ENCODE assay signal across 12 cellular contexts in the genomic region with DNA sequence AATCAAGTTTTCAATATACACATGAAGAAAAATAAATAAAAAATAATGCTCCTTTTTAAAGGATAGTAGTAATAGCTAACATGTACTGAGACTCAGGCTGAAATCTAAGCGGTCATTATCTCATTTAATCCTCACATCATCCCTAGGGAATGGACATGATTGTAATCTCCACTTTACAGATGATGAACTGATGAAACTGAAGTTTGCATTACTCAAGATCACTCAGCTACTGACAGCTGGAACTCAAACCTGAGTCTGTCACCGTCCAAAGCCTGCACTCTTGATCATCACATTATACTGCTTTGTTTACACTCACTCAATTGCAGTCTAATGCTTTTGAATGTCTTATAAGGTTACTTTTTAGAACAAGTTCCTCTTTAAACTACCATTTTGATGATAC. TPM values are rescaled to one million over a fixed set of nuclear protein-coding genes. Genes with fewer than 3 reads are reported as not detected.
A peak's percentile ranks its signal among the peaks of the same experiment; 100 is the strongest.
DNase-seq lines count a peak whose midpoint lies in the region; ATAC-seq and TF ChIP-seq lines count a peak whose summit lies in the region.
"Had no signal": no experiment of that assay in that cellular context is flagged by ENCODE, and none has a peak within 500 bp of the region (broad histone marks: within the 10 kb centered on the region; RNA-seq: fewer than 3 reads in every experiment).

No MANE protein-coding gene starts in this region.

- no peaks in the 10 kb centered on the region for H3K9me3 Mint-ChIP-seq in endothelial cell (ENCODE audit: unreplicated experiment)
- no peaks in the 10 kb centered on the region for H3K9me3 Mint-ChIP-seq in type B pancreatic cell

- H3K27ac ChIP-seq in GM23248 = peak overlapping the region; percentile 66; the same call in 1 of the 2 replicates

- ATAC-seq in esophagus mucosa = no peak

- peaks cover 56% of the 10 kb centered on the region for H3K4me1 Mint-ChIP-seq in endothelial cell (ENCODE audit: unreplicated experiment)
- H3K4me1 Mint-ChIP-seq in type B pancreatic cell (ENCODE audit: unreplicated experiment) = peaks cover 39% of the 10 kb centered on the region

- H3K4me1 ChIP-seq in GM23248 (ENCODE audit: insufficient read depth) = peaks cover 74% of the 10 kb centered on the region

- H3K4me2 ChIP-seq in GM23248 (ENCODE audit: unreplicated experiment) = peak overlapping the region; percentile 90

- H4K20me1 ChIP-seq in GM23248 (ENCODE audit: insufficient read depth) = peaks cover 44% of the 10 kb centered on the region; the same call in 1 of the 2 replicates

- peaks cover 78% of the 10 kb centered on the region for H3K79me2 ChIP-seq in GM23248 (ENCODE audit: insufficient read depth)

- H3K36me3 ChIP-seq in GM23248 (ENCODE audit: low read depth) = no peaks in the 10 kb centered on the region

- H3K27ac Mint-ChIP-seq in endothelial cell (ENCODE audit: unreplicated experiment) = peak overlapping the region; percentile 45
- H3K27ac Mint-ChIP-seq in type B pancreatic cell = no peak overlapping the region
- H3K27ac Mint-ChIP-seq: activated naive CD8-positive, alpha-beta T cell had no signal

- H3K4me3 ChIP-seq in GM23248 = peak overlapping the region; percentile 82
- H3K4me3 ChIP-seq: lung had no signal

- TF ChIP-seq CTCF in endothelial cell (IDR thresholded peaks at IDR 0.05; ENCODE audit: unreplicated experiment) = no peak
- no peak for TF ChIP-seq CTCF in type B pancreatic cell (conservative IDR thresholded peaks at IDR 0.05)

- H3F3A ChIP-seq in GM23248 (ENCODE audit: insufficient read depth) = peaks cover 41% of the 10 kb centered on the region

- no peaks in the 10 kb centered on the region for H3K9me3 ChIP-seq in GM23248 (ENCODE audit: low read depth)

- peak; percentile 33 for DNase-seq in GM23248
- peak; percentile 84 for DNase-seq in NCI-H82 treated with DMSO at 0.1 percent for 48 hours (lab: John Stamatoyannopoulos, UW; ENCODE audit: unreplicated experiment)
- DNase-seq in endothelial cell (ENCODE audit: low spot score) = no peak
- peak; percentile 5 for DNase-seq in retina
- no peak for DNase-seq in NK-92 (lab: John Stamatoyannopoulos, UW; ENCODE audit: unreplicated experiment)
- no peak for DNase-seq in type B pancreatic cell (ENCODE audit: extremely low spot score, unreplicated experiment)
- DNase-seq: activated CD4-positive, alpha-beta T cell treated with anti-CD3 and anti-CD28 coated beads for 4 hours; DMS153; NCI-H1092 had no signal

- no peaks in the 10 kb centered on the region for H3K27me3 ChIP-seq in GM23248 (replicated peaks; ENCODE audit: insufficient read depth)

- no peak overlapping the region for H2AFZ ChIP-seq in GM23248

- H3K36me3 Mint-ChIP-seq in endothelial cell (ENCODE audit: low read depth, unreplicated experiment) (no peaks in the 10 kb centered on the region), type B pancreatic cell (no peaks in the 10 kb centered on the region)
- H3K36me3 Mint-ChIP-seq: activated naive CD8-positive, alpha-beta T cell had no signal

- WGBS in GM23248 (ENCODE audit: low coverage in 1 of 2, low lambda C conversion rate in 2 of 2, missing lambda C conversion rate in 2 of 2), 2 experiments = 50 to 66% methylated on average over 2 of the region's 2 CpGs

- peak overlapping the region; percentile 33 for H3K4me3 Mint-ChIP-seq in endothelial cell (ENCODE audit: unreplicated experiment)
- H3K4me3 Mint-ChIP-seq in type B pancreatic cell = no peak overlapping the region

- in situ Hi-C loops in GM23248 (cut with MboI) = no loop called here

- peak overlapping the region; percentile 92 for H3K9ac ChIP-seq in GM23248

- no peaks in the 10 kb centered on the region for H3K9me2 ChIP-seq in GM23248 (ENCODE audit: insufficient read depth)

- H3K27me3 Mint-ChIP-seq in endothelial cell (ENCODE audit: unreplicated experiment) (peaks cover 5% of the 10 kb centered on the region), type B pancreatic cell (no peaks in the 10 kb centered on the region)
- H3K27me3 Mint-ChIP-seq: activated naive CD8-positive, alpha-beta T cell had no signal

RNA-seq across cellular contexts. Expression of a gene that starts 3.2 kb away (rescaled TPM):
- total RNA-seq in GM23248 (2014; rRNA removed; shearing (Covaris generic)) = 183 and 272 TPM in 2 replicates
- 128 and 136 TPM in 2 replicates for polyA plus RNA-seq in GM23248 (2016; fragmentation: Nextera tagmentation; extraction: Ambion mirVana)
- 223 TPM for total RNA-seq in endothelial cell (ENCODE audit: unreplicated experiment)
- total RNA-seq in esophagus mucosa = 69.7 TPM
- 89.6 and 98.6 TPM in 2 replicates for total RNA-seq in type B pancreatic cell (ENCODE audit: low replicate concordance)

RNA-seq across cellular contexts. Expression of a gene that starts 54.2 kb away (rescaled TPM):
- total RNA-seq in GM23248 (2014; rRNA removed; shearing (Covaris generic)) = 94.6 and 102 TPM in 2 replicates
- polyA plus RNA-seq in GM23248 (2016; fragmentation: Nextera tagmentation; extraction: Ambion mirVana) = 104 TPM in 2 replicates
- total RNA-seq in endothelial cell (ENCODE audit: unreplicated experiment) (552 TPM), esophagus mucosa (14.7 TPM), type B pancreatic cell (ENCODE audit: low replicate concordance) (104 and 133 TPM in 2 replicates)

Comparison
In these comparisons a context has a peak if more than half of its experiments do, and no peak if none do; other contexts are left out.
1. DNase-seq: peak in GM23248 (single experiment), NCI-H82 treated with DMSO at 0.1 percent for 48 hours (single experiment) and retina (single experiment); none in endothelial cell (single experiment), NK-92 (single experiment) and type B pancreatic cell (single experiment).